Comparison of ENCODE assay signal across 16 cellular contexts in genomic region chr7:29977926-29978652, GRCh38. TPM values are rescaled to one million over a fixed set of nuclear protein-coding genes. Genes with fewer than 3 reads are reported as not detected.
A peak's percentile ranks its signal among the peaks of the same experiment; 100 is the strongest.
DNase-seq lines count a peak whose midpoint lies in the region; ATAC-seq and TF ChIP-seq lines count a peak whose summit lies in the region.
"Had no signal": no experiment of that assay in that cellular context is flagged by ENCODE, and none has a peak within 500 bp of the region (broad histone marks: within the 10 kb centered on the region; RNA-seq: fewer than 3 reads in every experiment).

No MANE protein-coding gene starts in this region.

- no peak overlapping the region for H3K56ac ChIP-seq in H9 (ENCODE audit: insufficient read length, low read depth, low read length)

- H2BK15ac ChIP-seq in H9 (ENCODE audit: low read depth, low read length): no peak overlapping the region

- BruUV-seq in Calu3 (replicated peaks; lab: Mats Ljungman, UMichigan): no TSS peak

- no peak overlapping the region for H2AK5ac ChIP-seq in H9 (ENCODE audit: insufficient read length, low read length)

- no peaks in the 10 kb centered on the region for H3K4me1 ChIP-seq in H9 (ENCODE audit: insufficient read depth, low read length)

- H3K4me1 Mint-ChIP-seq in CD4-positive, alpha-beta T cell (ENCODE audit: low read depth): peaks cover 13% of the 10 kb centered on the region
- peaks cover 7 to 16% of the 10 kb centered on the region in 2 experiments; a peak in 3 of 4 replicates for H3K4me1 Mint-ChIP-seq in H9
- H3K4me1 Mint-ChIP-seq in Calu3 (ENCODE audit: low read depth, unreplicated experiment): peaks cover 9% of the 10 kb centered on the region

- H3K79me1 ChIP-seq in H9 (ENCODE audit: insufficient read depth, low read depth, low read length, poor library complexity, severe bottlenecking): peaks cover 10% of the 10 kb centered on the region

- no peaks in the 10 kb centered on the region for H3K36me3 ChIP-seq in SU-DHL-6 (ENCODE audit: low read length)

- H3K4ac ChIP-seq in H9 (ENCODE audit: low read depth, low read length): no peak overlapping the region

- H2BK20ac ChIP-seq in H9 (ENCODE audit: low read depth, low read length, poor library complexity, severe bottlenecking): no peak overlapping the region

- H2BK120ac ChIP-seq in H9 (ENCODE audit: low read depth, low read length, poor library complexity, severe bottlenecking): no peak overlapping the region

- H3K27ac Mint-ChIP-seq in CD4-positive, alpha-beta T cell: no peak overlapping the region
- no peak overlapping the region for H3K27ac Mint-ChIP-seq in H9
- H3K27ac Mint-ChIP-seq in Calu3 (ENCODE audit: unreplicated experiment): no peak overlapping the region
- H3K27ac Mint-ChIP-seq: IgD-negative memory B cell; stimulated activated memory B cell treated with anti-CD40 and anti-IgM and Interleukin-4, amounts not matched to agents 10 μg/mL and 1 μg/mL and 100 μg/mL, for 72 hours had no signal

- H3K23me2 ChIP-seq in H9 (ENCODE audit: insufficient read length, low read depth, low read length, poor library complexity, severe bottlenecking): no peaks in the 10 kb centered on the region

- no peak overlapping the region for H2BK5ac ChIP-seq in H9 (ENCODE audit: insufficient read length, low read length)

- H3K4me3 ChIP-seq in SU-DHL-6 (ENCODE audit: insufficient read depth, low read length, poor library complexity, severe bottlenecking): no peak overlapping the region
- H3K4me3 ChIP-seq: GM23248 had no signal

- intact Hi-C loops in CD4-positive, alpha-beta T cell (cut with DNase I, micrococcal nuclease): no loop called here
- intact Hi-C loops in Calu3 (cut with micrococcal nuclease; ENCODE audit: unreplicated experiment): no loop called here

- H3K14ac ChIP-seq in H9 (ENCODE audit: insufficient read depth, low read length): no peak overlapping the region

- H3K27me3 Mint-ChIP-seq in CD4-positive, alpha-beta T cell: peaks cover 24% of the 10 kb centered on the region
- no peaks in the 10 kb centered on the region for H3K27me3 Mint-ChIP-seq in H9 (ENCODE audit: low read depth)
- H3K27me3 Mint-ChIP-seq in Calu3 (ENCODE audit: unreplicated experiment): no peaks in the 10 kb centered on the region
- H3K27me3 Mint-ChIP-seq: IgD-negative memory B cell; stimulated activated memory B cell treated with anti-CD40 and anti-IgM and Interleukin-4, amounts not matched to agents 10 μg/mL and 1 μg/mL and 100 μg/mL, for 72 hours had no signal

- no peaks in the 10 kb centered on the region for H3K9me3 Mint-ChIP-seq in CD4-positive, alpha-beta T cell
- H3K9me3 Mint-ChIP-seq in H9 (no peaks in the 10 kb centered on the region), Calu3 (ENCODE audit: low read depth, unreplicated experiment) (no peaks in the 10 kb centered on the region)
- H3K9me3 Mint-ChIP-seq: IgD-negative memory B cell; stimulated activated memory B cell treated with anti-CD40 and anti-IgM and Interleukin-4, amounts not matched to agents 10 μg/mL and 1 μg/mL and 100 μg/mL, for 72 hours had no signal

- no peaks in the 10 kb centered on the region for H3K9me2 ChIP-seq in SU-DHL-6 (replicated peaks; ENCODE audit: insufficient read depth, low read length)

- no peak overlapping the region for H3K27ac ChIP-seq in CD4-positive, alpha-beta T cell (ENCODE audit: low read depth, low read length)
- H3K27ac ChIP-seq in H9 (ENCODE audit: insufficient read length, low read depth, low read length): no peak overlapping the region
- H3K27ac ChIP-seq in SU-DHL-6 (ENCODE audit: low read depth, low read length): no peak overlapping the region
- H3K27ac ChIP-seq: GM23248 had no signal

- H3K9me3 ChIP-seq in CD4-positive, alpha-beta T cell (ENCODE audit: control insufficient read depth, low read length): no peaks in the 10 kb centered on the region
- H3K9me3 ChIP-seq in H9 (ENCODE audit: control insufficient read depth, low read depth, low read length): no peaks in the 10 kb centered on the region
- H3K9me3 ChIP-seq in SU-DHL-6 (ENCODE audit: insufficient read depth, low read length): no peaks in the 10 kb centered on the region

- no peak overlapping the region for H3K9ac ChIP-seq in H9 (ENCODE audit: extremely low read depth, insufficient read length, low read length)
- H3K9ac ChIP-seq in SU-DHL-6 (ENCODE audit: low read length): no peak overlapping the region
- H3K9ac ChIP-seq: GM23248 had no signal

- H2AFZ ChIP-seq in H9 (ENCODE audit: low read length): no peak overlapping the region
- no peak overlapping the region for H2AFZ ChIP-seq in SU-DHL-6 (ENCODE audit: low read depth, low read length, severe bottlenecking)
- H2AFZ ChIP-seq: GM23248 had no signal

- H3K23ac ChIP-seq in H9 (ENCODE audit: insufficient read length, low read depth, low read length): no peak overlapping the region

- H4K20me1 ChIP-seq in H9 (ENCODE audit: control insufficient read depth, insufficient read depth, insufficient read length): no peaks in the 10 kb centered on the region
- no peaks in the 10 kb centered on the region for H4K20me1 ChIP-seq in SU-DHL-6 (ENCODE audit: low read depth, low read length)

- no peak overlapping the region for H3K4me3 Mint-ChIP-seq in CD4-positive, alpha-beta T cell
- H3K4me3 Mint-ChIP-seq in H9: no peak overlapping the region
- H3K4me3 Mint-ChIP-seq in Calu3 (ENCODE audit: low read depth, unreplicated experiment): no peak overlapping the region
- H3K4me3 Mint-ChIP-seq: stimulated activated memory B cell treated with anti-CD40 and anti-IgM and Interleukin-4, amounts not matched to agents 10 μg/mL and 1 μg/mL and 100 μg/mL, for 72 hours had no signal

- H3K4me2 ChIP-seq in H9 (ENCODE audit: insufficient read depth, insufficient read length, low read length): no peak overlapping the region
- no peak overlapping the region for H3K4me2 ChIP-seq in SU-DHL-6 (ENCODE audit: low read depth, low read length, poor library complexity, severe bottlenecking)

- H2BK12ac ChIP-seq in H9 (ENCODE audit: insufficient read length, low read depth, low read length): no peak overlapping the region

- H4K8ac ChIP-seq in H9 (replicated peaks; ENCODE audit: insufficient read length, low read depth, low read length): no peak overlapping the region

- TF ChIP-seq CTCF in CD4-positive, alpha-beta T cell (IDR thresholded peaks at IDR 0.05): no peak
- TF ChIP-seq CTCF in H9 (conservative IDR thresholded peaks at IDR 0.05): peak; percentile 70
- TF ChIP-seq CTCF in SU-DHL-6 (IDR thresholded peaks at IDR 0.05; ENCODE audit: insufficient read depth, low read length, poor library complexity, severe bottlenecking): peak; percentile 20
- no peak for TF ChIP-seq CTCF in Calu3 (IDR thresholded peaks at IDR 0.05; ENCODE audit: unreplicated experiment)

- no peak overlapping the region for H3K18ac ChIP-seq in H9 (ENCODE audit: insufficient read length, low read depth, low read length)

- no CpG with 5 or more reads among the region's 8 CpGs for WGBS in H9 (ENCODE audit: extremely low coverage, insufficient read length, low lambda C conversion rate)

- H3K36me3 Mint-ChIP-seq in CD4-positive, alpha-beta T cell (ENCODE audit: low read depth): no peaks in the 10 kb centered on the region
- H3K36me3 Mint-ChIP-seq in H9 (ENCODE audit: insufficient read depth in 1 of 3, low read depth in 3 of 3): peaks cover 0 to 2% (median 0%) of the 10 kb centered on the region in 3 experiments; a peak in 1 of 7 replicates
- H3K36me3 Mint-ChIP-seq in Calu3 (ENCODE audit: insufficient read depth, unreplicated experiment): no peaks in the 10 kb centered on the region
- H3K36me3 Mint-ChIP-seq: stimulated activated memory B cell treated with anti-CD40 and anti-IgM and Interleukin-4, amounts not matched to agents 10 μg/mL and 1 μg/mL and 100 μg/mL, for 72 hours had no signal

- no peak for DNase-seq in CD4-positive, alpha-beta T cell
- peak; percentile 83 for DNase-seq in H9
- DNase-seq in left kidney (ENCODE audit: low read depth, low spot score): peak; percentile 51
- no peak for DNase-seq in NCI-H524 (lab: John Stamatoyannopoulos, UW)
- DNase-seq in NCI-H1092 (lab: John Stamatoyannopoulos, UW): no peak
- no peak for DNase-seq in epidermal melanocyte (ENCODE audit: insufficient read length, low spot score)
- no peak for DNase-seq in Calu3
- DNase-seq: activated T-cell treated with anti-CD3 and anti-CD28 coated beads, Interleukin-2, amount 50 U/mL, for 1 hour; effector CD8-positive, alpha-beta T cell; GM23248; NCI-H446; posterior cingulate gyrus; stimulated activated CD4-positive, alpha-beta T cell treated with anti-CD3 and anti-CD28 coated beads, Interleukin-1b, Interleukin-23, amount 100 ng/mL, for 48 hours had no signal

- POLR2A ChIA-PET in CD4-positive, alpha-beta T cell (lab: Charles Lee): interaction anchor here (1.1 kb wide), 1 partner anchor 8 kb away, joined by 3 read pairs; no protein-coding TSS in a partner anchor

- no peaks in the 10 kb centered on the region for H3F3A ChIP-seq in SU-DHL-6 (ENCODE audit: insufficient read depth)

- H3K79me2 ChIP-seq in H9 (ENCODE audit: insufficient read depth, low read length) (peaks cover 13% of the 10 kb centered on the region; the same call in 1 of the 2 replicates), SU-DHL-6 (ENCODE audit: insufficient read depth, low read length) (no peaks in the 10 kb centered on the region)

- ATAC-seq in CD4-positive, alpha-beta T cell (ENCODE audit: poor library complexity): peak; percentile 49
- ATAC-seq: stimulated activated memory B cell treated with anti-CD40 and anti-IgM and Interleukin-4, amounts not matched to agents 10 μg/mL and 1 μg/mL and 100 μg/mL, for 72 hours had no signal

- no peak overlapping the region for H4K5ac ChIP-seq in H9 (ENCODE audit: insufficient read length, low read depth, low read length)

- H3K27me3 ChIP-seq in CD4-positive, alpha-beta T cell (ENCODE audit: control insufficient read depth, insufficient read depth, low read length): no peaks in the 10 kb centered on the region
- H3K27me3 ChIP-seq in H9 (ENCODE audit: insufficient read depth, low read length) (no peaks in the 10 kb centered on the region), SU-DHL-6 (ENCODE audit: low read length) (no peaks in the 10 kb centered on the region)

- H3T11ph ChIP-seq in H9 (ENCODE audit: low read length): no peak overlapping the region

- CTCF ChIA-PET in CD4-positive, alpha-beta T cell (lab: Charles Lee): no interaction called here
- CTCF ChIA-PET in Calu3 (lab: Charles Lee): interaction anchor here (0.9 to 1.3 kb wide), 2 partner anchors 51 to 96 kb away, joined by 3 read pairs; no protein-coding TSS in a partner anchor

- H4K91ac ChIP-seq in H9 (ENCODE audit: insufficient read length, low read depth, low read length): no peak overlapping the region

RNA-seq across cellular contexts. Expression of gene SCRN1, which starts 11.5 kb away (rescaled TPM):
- total RNA-seq in CD4-positive, alpha-beta T cell: 1 to 10 TPM; 2.4 to 3.2 TPM
- total RNA-seq in H9 (2021) (101 and 109 TPM in 2 replicates), Calu3 (2022) (116 and 130 TPM in 2 replicates)

RNA-seq across cellular contexts. Expression of gene FKBP14, which starts 48.4 kb away (rescaled TPM):
- 1 to 10 TPM; 4.3 to 5.2 TPM for total RNA-seq in CD4-positive, alpha-beta T cell
- total RNA-seq in H9 (2021) (10.1 and 11.5 TPM in 2 replicates), Calu3 (2022) (26.2 and 30.5 TPM in 2 replicates)

RNA-seq across cellular contexts. Expression of gene PLEKHA8, which starts 50.1 kb away (rescaled TPM):
- 1 to 10 TPM; 7.0 to 7.4 TPM for total RNA-seq in CD4-positive, alpha-beta T cell
- total RNA-seq in H9 (2021): 37.0 and 40.5 TPM in 2 replicates
- 25.0 and 27.6 TPM in 2 replicates for total RNA-seq in Calu3 (2022)

Comparison
In these comparisons a context has a peak if more than half of its experiments do, and no peak if none do; other contexts are left out.
1. DNase-seq: peak in H9 (single experiment) and left kidney (single experiment); none in CD4-positive, alpha-beta T cell (0 of 10), NCI-H524 (0 of 2), NCI-H1092 (single experiment), epidermal melanocyte (single experiment) and Calu3 (single experiment).
2. CTCF ChIP-seq: peak in H9 (single experiment) and SU-DHL-6 (single experiment); none in CD4-positive, alpha-beta T cell (single experiment) and Calu3 (single experiment).
3. RNA of gene SCRN1, which starts 11.5 kb away (total RNA-seq): 116 to 130 TPM in Calu3 and 101 to 109 TPM in H9; 2.4 to 3.2 TPM in CD4-positive, alpha-beta T cell; every median in the first group is over 10 times any median in the second.